Comparison of ENCODE assay signal across 15 cellular contexts in the genomic region with DNA sequence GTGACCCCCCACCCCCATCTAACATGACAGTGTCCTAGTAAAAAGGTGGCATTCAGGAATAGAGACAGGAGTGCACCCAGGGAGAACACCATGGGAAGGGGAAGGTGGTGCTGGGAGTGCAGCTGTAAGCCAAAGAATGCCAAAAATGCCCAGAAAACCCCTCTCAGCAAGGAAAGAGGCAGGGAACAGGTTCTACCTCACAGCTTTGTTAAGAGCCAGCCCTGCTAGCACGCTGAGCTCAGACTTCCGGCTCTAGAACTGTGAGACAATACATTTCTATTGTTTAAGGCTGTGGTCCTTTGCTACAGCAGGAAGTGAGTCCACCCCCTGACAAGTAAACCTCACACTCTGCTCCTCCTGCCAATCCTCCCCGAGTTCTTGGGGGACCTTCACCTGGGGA.
"Had no signal": no experiment of that assay in that cellular context is flagged by ENCODE, and none has a peak within 500 bp of the region (broad histone marks: within the 10 kb centered on the region; RNA-seq: fewer than 3 reads in every experiment).

No MANE protein-coding gene starts in this region.

- DNase-seq: activated CD4-positive, alpha-beta T cell treated with anti-CD3 and anti-CD28 coated beads, Interleukin-2, amount 10 ng/mL, durations not matched to agents 7 days and 5 days; activated naive CD4-positive, alpha-beta T cell treated with anti-CD3 and anti-CD28 coated beads, Interleukin-2, amount 10 ng/mL, durations not matched to agents 7 days and 5 days; colonic mucosa; left cardiac atrium; lower lobe of right lung; natural killer cell; occipital lobe; right cardiac atrium; substantia nigra had no signal

- H3K4me3 ChIP-seq: colonic mucosa, gastroesophageal sphincter, lower lobe of right lung had no signal

- H3K4me3 Mint-ChIP-seq: activated CD4-positive, alpha-beta T cell treated with anti-CD3 and anti-CD28 coated beads, Interleukin-2, amount 10 ng/mL, durations not matched to agents 7 days and 5 days; activated naive CD4-positive, alpha-beta T cell treated with anti-CD3 and anti-CD28 coated beads, Interleukin-2, amount 10 ng/mL, durations not matched to agents 7 days and 5 days; natural killer cell; stimulated activated memory B cell treated with anti-CD40 and anti-IgM and Interleukin-4, amounts not matched to agents 10 μg/mL and 1 μg/mL and 100 μg/mL, for 72 hours; T-helper 1 cell treated with Interleukin-12 subunit alpha and Interleukin-12 subunit beta and Interleukin-4 antibody, amounts not matched to agents 30 μg/mL and 1 μg/mL, for 36 hours; type B pancreatic cell had no signal

- H3K4me1 ChIP-seq: colonic mucosa, gastroesophageal sphincter, lower lobe of right lung had no signal

- H3K9me3 Mint-ChIP-seq: activated CD4-positive, alpha-beta T cell treated with anti-CD3 and anti-CD28 coated beads, Interleukin-2, amount 10 ng/mL, durations not matched to agents 7 days and 5 days; activated naive CD4-positive, alpha-beta T cell treated with anti-CD3 and anti-CD28 coated beads, Interleukin-2, amount 10 ng/mL, durations not matched to agents 7 days and 5 days; activated T-helper 2 cell treated with anti-CD3 and anti-CD28 coated beads, Interferon-gamma antibody, Interleukin-2, Interleukin-4, amounts not matched to agents 10 μg/mL and 5 μg/mL and 100 μg/mL, durations not matched to agents 14 hours and 24 hours and 36 hours; natural killer cell; T-helper 1 cell treated with Interleukin-12 subunit alpha and Interleukin-12 subunit beta and Interleukin-4 antibody, amounts not matched to agents 30 μg/mL and 1 μg/mL, for 36 hours; type B pancreatic cell had no signal

- H3K27ac ChIP-seq: colonic mucosa, gastroesophageal sphincter, lower lobe of right lung had no signal

- H3K4me1 Mint-ChIP-seq: activated CD4-positive, alpha-beta T cell treated with anti-CD3 and anti-CD28 coated beads, Interleukin-2, amount 10 ng/mL, durations not matched to agents 7 days and 5 days; activated naive CD4-positive, alpha-beta T cell treated with anti-CD3 and anti-CD28 coated beads, Interleukin-2, amount 10 ng/mL, durations not matched to agents 7 days and 5 days; natural killer cell; stimulated activated memory B cell treated with anti-CD40 and anti-IgM and Interleukin-4, amounts not matched to agents 10 μg/mL and 1 μg/mL and 100 μg/mL, for 72 hours had no signal

- H3K36me3 ChIP-seq: colonic mucosa, gastroesophageal sphincter, lower lobe of right lung had no signal

- H3K9me3 ChIP-seq: colonic mucosa, gastroesophageal sphincter, lower lobe of right lung had no signal

- H3K27me3 ChIP-seq: colonic mucosa had no signal

- H3K27me3 Mint-ChIP-seq: activated CD4-positive, alpha-beta T cell treated with anti-CD3 and anti-CD28 coated beads, Interleukin-2, amount 10 ng/mL, durations not matched to agents 7 days and 5 days; activated naive CD4-positive, alpha-beta T cell treated with anti-CD3 and anti-CD28 coated beads, Interleukin-2, amount 10 ng/mL, durations not matched to agents 7 days and 5 days; stimulated activated memory B cell treated with anti-CD40 and anti-IgM and Interleukin-4, amounts not matched to agents 10 μg/mL and 1 μg/mL and 100 μg/mL, for 72 hours had no signal

- H3K36me3 Mint-ChIP-seq: activated naive CD4-positive, alpha-beta T cell treated with anti-CD3 and anti-CD28 coated beads, Interleukin-2, amount 10 ng/mL, durations not matched to agents 7 days and 5 days; natural killer cell; stimulated activated memory B cell treated with anti-CD40 and anti-IgM and Interleukin-4, amounts not matched to agents 10 μg/mL and 1 μg/mL and 100 μg/mL, for 72 hours; type B pancreatic cell had no signal

- H3K27ac Mint-ChIP-seq: activated CD4-positive, alpha-beta T cell treated with anti-CD3 and anti-CD28 coated beads, Interleukin-2, amount 10 ng/mL, durations not matched to agents 7 days and 5 days; activated naive CD4-positive, alpha-beta T cell treated with anti-CD3 and anti-CD28 coated beads, Interleukin-2, amount 10 ng/mL, durations not matched to agents 7 days and 5 days; activated T-helper 2 cell treated with anti-CD3 and anti-CD28 coated beads, Interferon-gamma antibody, Interleukin-2, Interleukin-4, amounts not matched to agents 10 μg/mL and 5 μg/mL and 100 μg/mL, durations not matched to agents 14 hours and 24 hours and 36 hours; natural killer cell; progenitor cell of endocrine pancreas; stimulated activated memory B cell treated with anti-CD40 and anti-IgM and Interleukin-4, amounts not matched to agents 10 μg/mL and 1 μg/mL and 100 μg/mL, for 72 hours; T-helper 1 cell treated with Interleukin-12 subunit alpha and Interleukin-12 subunit beta and Interleukin-4 antibody, amounts not matched to agents 30 μg/mL and 1 μg/mL, for 36 hours; type B pancreatic cell had no signal
